In genomic region chr5:175544108-175544511, GRCh38 we compare ENCODE assay signal across 29 cellular contexts.
"Had no signal": no experiment of that assay in that cellular context is flagged by ENCODE, and none has a peak within 500 bp of the region (broad histone marks: within the 10 kb centered on the region; RNA-seq: fewer than 3 reads in every experiment).

No MANE protein-coding gene starts in this region.

- H3K27ac ChIP-seq: adrenal gland, body of pancreas, esophagus muscularis mucosa, foreskin keratinocyte, gastrocnemius medialis, heart left ventricle, VCaP had no signal

- H3K4me3 Mint-ChIP-seq: activated CD4-positive, alpha-beta memory T cell treated with anti-CD3 and anti-CD28 coated beads, Interleukin-2, amount 10 ng/mL, durations not matched to agents 7 days and 5 days; activated CD4-positive, alpha-beta T cell treated with anti-CD3 and anti-CD28 coated beads, Interleukin-2, amount 10 ng/mL, durations not matched to agents 7 days and 5 days; activated naive CD4-positive, alpha-beta T cell treated with anti-CD3 and anti-CD28 coated beads for 36 hours; activated naive CD4-positive, alpha-beta T cell treated with anti-CD3 and anti-CD28 coated beads, Interleukin-2, amount 50 U/mL, for 24 hours; activated naive CD8-positive, alpha-beta T cell treated with anti-CD3 and anti-CD28 coated beads for 36 hours; activated naive CD8-positive, alpha-beta T cell treated with anti-CD3 and anti-CD28 coated beads, Interleukin-2, amount 50 U/mL, for 24 hours; activated T-cell treated with anti-CD3 and anti-CD28 coated beads, Interleukin-2, amount 50 U/mL, for 4 hours; activated T-helper 1 cell treated with anti-CD3 and anti-CD28 coated beads, Interleukin-12 subunit alpha, Interleukin-12 subunit beta, Interleukin-2, Interleukin-4 antibody, amounts not matched to agents 30 ng/mL and 10 ng/mL and 1 ng/mL, durations not matched to agents 14 hours and 24 hours and 36 hours; WTC11 had no signal

- H3K36me3 Mint-ChIP-seq: activated naive CD4-positive, alpha-beta T cell treated with anti-CD3 and anti-CD28 coated beads, Interleukin-2, amount 50 U/mL, for 24 hours; activated naive CD8-positive, alpha-beta T cell treated with anti-CD3 and anti-CD28 coated beads for 36 hours; WTC11 had no signal

- H3K4me1 ChIP-seq: body of pancreas, esophagus muscularis mucosa, foreskin keratinocyte, gastrocnemius medialis had no signal

- H3K4me3 ChIP-seq: adrenal gland, body of pancreas, esophagus muscularis mucosa, gastrocnemius medialis, heart left ventricle had no signal

- H3K27ac Mint-ChIP-seq: activated CD4-positive, alpha-beta memory T cell treated with anti-CD3 and anti-CD28 coated beads, Interleukin-2, amount 10 ng/mL, durations not matched to agents 7 days and 5 days; activated CD4-positive, alpha-beta T cell treated with anti-CD3 and anti-CD28 coated beads, Interleukin-2, amount 10 ng/mL, durations not matched to agents 7 days and 5 days; activated naive CD4-positive, alpha-beta T cell treated with anti-CD3 and anti-CD28 coated beads for 36 hours; activated naive CD4-positive, alpha-beta T cell treated with anti-CD3 and anti-CD28 coated beads, Interleukin-2, amount 50 U/mL, for 24 hours; activated naive CD8-positive, alpha-beta T cell treated with anti-CD3 and anti-CD28 coated beads for 36 hours; activated naive CD8-positive, alpha-beta T cell treated with anti-CD3 and anti-CD28 coated beads, Interleukin-2, amount 50 U/mL, for 24 hours; activated T-helper 1 cell treated with anti-CD3 and anti-CD28 coated beads, Interleukin-12 subunit alpha, Interleukin-12 subunit beta, Interleukin-2, Interleukin-4 antibody, amounts not matched to agents 30 ng/mL and 10 ng/mL and 1 ng/mL, durations not matched to agents 14 hours and 24 hours and 36 hours; activated T-helper 2 cell treated with anti-CD3 and anti-CD28 coated beads, Interferon-gamma antibody, Interleukin-2, Interleukin-4, amounts not matched to agents 10 μg/mL and 5 μg/mL and 100 μg/mL, durations not matched to agents 14 hours and 24 hours and 36 hours; WTC11 had no signal

- H3K36me3 ChIP-seq: adrenal gland, esophagus muscularis mucosa, gastrocnemius medialis, heart left ventricle had no signal

- H3K9me3 Mint-ChIP-seq: activated CD4-positive, alpha-beta memory T cell treated with anti-CD3 and anti-CD28 coated beads, Interleukin-2, amount 10 ng/mL, durations not matched to agents 7 days and 5 days; activated CD4-positive, alpha-beta T cell treated with anti-CD3 and anti-CD28 coated beads, Interleukin-2, amount 10 ng/mL, durations not matched to agents 7 days and 5 days; activated naive CD4-positive, alpha-beta T cell treated with anti-CD3 and anti-CD28 coated beads for 36 hours; activated naive CD4-positive, alpha-beta T cell treated with anti-CD3 and anti-CD28 coated beads, Interleukin-2, amount 50 U/mL, for 24 hours; activated T-helper 1 cell treated with anti-CD3 and anti-CD28 coated beads, Interleukin-12 subunit alpha, Interleukin-12 subunit beta, Interleukin-2, Interleukin-4 antibody, amounts not matched to agents 30 ng/mL and 10 ng/mL and 1 ng/mL, durations not matched to agents 14 hours and 24 hours and 36 hours; activated T-helper 2 cell treated with anti-CD3 and anti-CD28 coated beads, Interferon-gamma antibody, Interleukin-2, Interleukin-4, amounts not matched to agents 10 μg/mL and 5 μg/mL and 100 μg/mL, durations not matched to agents 14 hours and 24 hours and 36 hours; WTC11 had no signal

- DNase-seq: activated CD4-positive, alpha-beta memory T cell treated with anti-CD3 and anti-CD28 coated beads, Interleukin-2, amount 10 ng/mL, durations not matched to agents 7 days and 5 days; activated CD4-positive, alpha-beta T cell treated with anti-CD3 and anti-CD28 coated beads for 1 hour; activated CD4-positive, alpha-beta T cell treated with anti-CD3 and anti-CD28 coated beads for 4 hours; activated CD4-positive, alpha-beta T cell treated with anti-CD3 and anti-CD28 coated beads, Interleukin-2, amount 10 ng/mL, durations not matched to agents 7 days and 5 days; activated CD4-positive, alpha-beta T cell treated with anti-CD3 and anti-CD28 coated beads, Interleukin-2, amount 50 U/mL, for 4 hours; activated CD8-positive, alpha-beta memory T cell treated with anti-CD3 and anti-CD28 coated beads for 24 hours; activated effector memory CD4-positive, alpha-beta T cell treated with anti-CD3 and anti-CD28 coated beads, Interleukin-2, amount 50 U/mL, for 16 hours; activated naive CD4-positive, alpha-beta T cell treated with anti-CD3 and anti-CD28 coated beads for 36 hours; activated naive CD8-positive, alpha-beta T cell treated with anti-CD3 and anti-CD28 coated beads for 36 hours; activated naive CD8-positive, alpha-beta T cell treated with anti-CD3 and anti-CD28 coated beads, Interleukin-2, amount 50 U/mL, for 24 hours; activated T-cell treated with anti-CD3 and anti-CD28 coated beads, Interleukin-2, amount 50 U/mL, for 4 hours; adrenal gland; amygdala; aorta; body of pancreas; caudate nucleus; cortex of kidney; effector CD8-positive, alpha-beta T cell; foreskin keratinocyte; gastrocnemius medialis; glutamatergic neuron; heart left ventricle; T-helper 2 cell had no signal

- H3K27me3 ChIP-seq: body of pancreas had no signal
